Comparison of ENCODE assay signal across 33 cellular contexts in the genomic region with DNA sequence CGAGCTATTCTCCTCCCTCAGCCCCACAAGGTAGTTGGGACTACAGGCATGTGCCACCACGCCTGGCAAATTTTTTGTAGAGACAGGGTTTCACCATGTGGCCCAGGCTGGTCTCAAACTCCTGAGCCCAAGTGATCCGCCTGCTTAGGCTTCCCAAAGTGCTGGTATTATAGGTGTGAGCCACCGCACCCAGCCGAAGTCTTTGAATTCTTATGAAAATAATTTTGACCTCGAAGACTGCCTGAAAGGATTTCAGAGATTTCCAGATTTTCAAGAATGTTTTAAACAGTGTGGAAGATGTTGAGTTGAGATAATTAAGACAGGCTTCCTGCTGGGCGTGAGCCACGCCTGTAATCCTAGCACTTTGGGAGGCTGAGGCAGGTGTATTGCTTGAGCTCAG.
"Had no signal": no experiment of that assay in that cellular context is flagged by ENCODE, and none has a peak within 500 bp of the region (broad histone marks: within the 10 kb centered on the region; RNA-seq: fewer than 3 reads in every experiment).

No MANE protein-coding gene starts in this region.

- H3K27ac Mint-ChIP-seq: activated T-helper 1 cell treated with anti-CD3 and anti-CD28 coated beads, Interleukin-12 subunit alpha, Interleukin-12 subunit beta, Interleukin-2, Interleukin-4 antibody, amounts not matched to agents 30 ng/mL and 10 ng/mL and 1 ng/mL, durations not matched to agents 14 hours and 24 hours and 36 hours had no signal

- H3K27me3 Mint-ChIP-seq: activated CD8-positive, alpha-beta memory T cell treated with anti-CD3 and anti-CD28 coated beads, Interleukin-2, amount 10 ng/mL, durations not matched to agents 7 days and 5 days; activated naive CD8-positive, alpha-beta T cell treated with anti-CD3 and anti-CD28 coated beads for 36 hours; IgD-negative memory B cell had no signal

- H3K27ac ChIP-seq: brain microvascular endothelial cell, Peyer's patch, WERI-Rb-1 had no signal

- H3K36me3 Mint-ChIP-seq: IgD-negative memory B cell had no signal

- DNase-seq: activated CD4-positive, alpha-beta T cell treated with anti-CD3 and anti-CD28 coated beads for 1 hour; activated CD4-positive, CD25-positive, alpha-beta regulatory T cell; activated CD8-positive, alpha-beta memory T cell treated with anti-CD3 and anti-CD28 coated beads for 24 hours; activated CD8-positive, alpha-beta memory T cell treated with anti-CD3 and anti-CD28 coated beads, Interleukin-2, amount 10 ng/mL, durations not matched to agents 7 days and 5 days; activated gamma-delta T cell treated with Interleukin-2 at 50 U/mL for 16 hours; activated naive CD4-positive, alpha-beta T cell treated with anti-CD3 and anti-CD28 coated beads, Interleukin-2, amount 10 ng/mL, durations not matched to agents 7 days and 5 days; activated naive CD8-positive, alpha-beta T cell treated with anti-CD3 and anti-CD28 coated beads for 36 hours; activated T-cell treated with anti-CD3 and anti-CD28 coated beads, Interleukin-2, amount 50 U/mL, for 1 hour; amniotic stem cell; aorta; brain microvascular endothelial cell; central memory CD4-positive, alpha-beta T cell; Karpas-422; KBM-7; MG63; NCI-H1092; NCI-H1436 treated with DMSO at 0.1 percent for 48 hours; NCI-H1694 treated with DMSO at 0.1 percent for 48 hours; NCI-H2029; NCI-H510A; NCI-H526; NCI-H748 treated with DMSO at 0.1 percent for 48 hours; NK-92 treated with Interleukin-12 subunit alpha and Interleukin-12 subunit beta, amount 100 ng/mL, for 24 hours; PC-3; Peyer's patch; RPMI8226; SIG-M5; SW 1271; T-helper 1 cell; T1000; WERI-Rb-1 had no signal

- H3K4me3 ChIP-seq: MG63, Peyer's patch had no signal

- H3K9me3 ChIP-seq: MG63, Peyer's patch had no signal

- H3K4me3 Mint-ChIP-seq: activated CD8-positive, alpha-beta memory T cell treated with anti-CD3 and anti-CD28 coated beads, Interleukin-2, amount 10 ng/mL, durations not matched to agents 7 days and 5 days; activated naive CD4-positive, alpha-beta T cell treated with anti-CD3 and anti-CD28 coated beads, Interleukin-2, amount 10 ng/mL, durations not matched to agents 7 days and 5 days; activated naive CD8-positive, alpha-beta T cell treated with anti-CD3 and anti-CD28 coated beads for 36 hours; activated T-helper 1 cell treated with anti-CD3 and anti-CD28 coated beads, Interleukin-12 subunit alpha, Interleukin-12 subunit beta, Interleukin-2, Interleukin-4 antibody, amounts not matched to agents 30 ng/mL and 10 ng/mL and 1 ng/mL, durations not matched to agents 14 hours and 24 hours and 36 hours had no signal

- H3K9me3 Mint-ChIP-seq: activated naive CD4-positive, alpha-beta T cell treated with anti-CD3 and anti-CD28 coated beads, Interleukin-2, amount 10 ng/mL, durations not matched to agents 7 days and 5 days; activated naive CD8-positive, alpha-beta T cell treated with anti-CD3 and anti-CD28 coated beads for 36 hours; activated T-helper 1 cell treated with anti-CD3 and anti-CD28 coated beads, Interleukin-12 subunit alpha, Interleukin-12 subunit beta, Interleukin-2, Interleukin-4 antibody, amounts not matched to agents 30 ng/mL and 10 ng/mL and 1 ng/mL, durations not matched to agents 14 hours and 24 hours and 36 hours; IgD-negative memory B cell had no signal

- H3K27me3 ChIP-seq: brain microvascular endothelial cell, MG63, Peyer's patch had no signal
